ENCODE assay signal across 9 cellular contexts in the genomic region with DNA sequence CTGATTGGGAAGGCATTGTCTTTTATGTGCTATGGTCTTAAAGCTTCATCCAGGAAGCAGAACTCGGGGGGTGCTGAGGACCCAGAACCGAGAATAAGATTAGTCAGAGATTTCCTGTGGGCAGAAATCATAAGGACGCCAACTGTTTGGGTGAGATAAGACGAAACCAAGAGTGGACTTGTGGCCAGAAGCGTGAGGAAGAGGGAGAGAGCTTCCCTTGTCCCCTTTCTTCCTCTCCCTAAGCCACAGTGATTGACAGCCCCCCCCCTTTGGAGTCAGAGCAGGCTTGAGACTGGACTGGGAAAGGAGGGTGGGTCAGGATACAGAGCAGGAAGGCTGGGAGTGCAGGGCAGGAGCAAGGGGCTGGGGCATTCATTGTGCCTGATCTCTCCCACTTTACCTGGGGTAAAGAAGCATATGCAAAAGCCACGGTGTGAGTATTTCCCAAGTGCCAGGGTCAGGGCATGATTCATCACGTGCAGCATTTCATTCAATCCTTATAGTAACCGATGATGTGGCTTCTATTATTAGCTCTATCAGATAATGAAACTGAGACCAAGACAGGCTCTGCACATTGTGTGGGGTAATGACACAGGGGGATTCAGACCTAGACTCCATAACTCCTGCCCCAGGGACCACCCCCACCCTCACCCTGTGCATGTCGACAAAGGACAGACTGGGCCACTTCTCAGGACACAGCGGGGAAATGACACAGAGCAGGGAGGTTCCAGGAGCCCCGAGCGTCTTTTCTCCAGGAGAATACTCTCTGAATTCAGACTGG. TPM values are rescaled to one million over a fixed set of nuclear protein-coding genes. Genes with fewer than 3 reads are reported as not detected.
DNase-seq lines count a peak whose midpoint lies in the region; ATAC-seq and TF ChIP-seq lines count a peak whose summit lies in the region.
"Had no signal": no experiment of that assay in that cellular context is flagged by ENCODE, and none has a peak within 500 bp of the region (broad histone marks: within the 10 kb centered on the region; RNA-seq: fewer than 3 reads in every experiment).

No MANE protein-coding gene starts in this region.

- no peak for TF ChIP-seq CTCF in RWPE1 (conservative IDR thresholded peaks at IDR 0.05; ENCODE audit: low read depth)

- H3K27me3 ChIP-seq in CD4-positive, CD25-positive, alpha-beta regulatory T cell (ENCODE audit: control insufficient read depth, insufficient read depth, low read length) = no peaks in the 10 kb centered on the region
- H3K27me3 ChIP-seq: pancreas had no signal

- H3K4me3 ChIP-seq in CD4-positive, CD25-positive, alpha-beta regulatory T cell (ENCODE audit: low read depth, low read length) = no peak overlapping the region
- H3K4me3 ChIP-seq: pancreas had no signal

- H3K27ac Mint-ChIP-seq in CD4-positive, CD25-positive, alpha-beta regulatory T cell = peak overlapping the region in 2 of 3 donors; percentile 18 to 44

- ATAC-seq in CD4-positive, CD25-positive, alpha-beta regulatory T cell (ENCODE audit: low read depth in 2 of 2) = peak in 1 of 2 donors; percentile 10
- peak; percentile 48 for ATAC-seq in GM21717 (IDR thresholded peaks at IDR 0.05; ENCODE audit: unreplicated experiment)

- H3K9me3 ChIP-seq in CD4-positive, CD25-positive, alpha-beta regulatory T cell (ENCODE audit: control insufficient read depth in 2 of 2, low read length in 2 of 2) = no peaks in the 10 kb centered on the region
- H3K9me3 ChIP-seq: pancreas had no signal

- POLR2A ChIA-PET in RWPE1 (lab: Yijun Ruan, JAX; ENCODE audit: low non-redundant PET) = no interaction called here

- no peak overlapping the region for H3K4me3 Mint-ChIP-seq in CD4-positive, CD25-positive, alpha-beta regulatory T cell

- DNase-seq in CD4-positive, CD25-positive, alpha-beta regulatory T cell = no peak
- peak; percentile 73 for DNase-seq in RWPE1 (ENCODE audit: low spot score)
- peak; percentile 10 for DNase-seq in foreskin melanocyte
- DNase-seq in NAMALWA (ENCODE audit: low spot score) = no peak
- no peak for DNase-seq in NCI-H187 (lab: John Stamatoyannopoulos, UW)
- no peak for DNase-seq in NCI-H2081 (lab: John Stamatoyannopoulos, UW)
- no peak for DNase-seq in cortex of kidney (lab: John Stamatoyannopoulos, UW)
- DNase-seq: pancreas had no signal

- peaks cover 0 to 19% (median 9%) of the 10 kb centered on the region in 4 donors for H3K4me1 Mint-ChIP-seq in CD4-positive, CD25-positive, alpha-beta regulatory T cell

- H3K36me3 ChIP-seq in CD4-positive, CD25-positive, alpha-beta regulatory T cell (ENCODE audit: control insufficient read depth, insufficient read depth, low read length) = no peaks in the 10 kb centered on the region
- H3K36me3 ChIP-seq: pancreas had no signal

- H3K4me1 ChIP-seq in CD4-positive, CD25-positive, alpha-beta regulatory T cell (ENCODE audit: control insufficient read depth, insufficient read depth, low read length, poor library complexity, severe bottlenecking) = no peaks in the 10 kb centered on the region
- H3K4me1 ChIP-seq: pancreas had no signal

- H3K27ac ChIP-seq in CD4-positive, CD25-positive, alpha-beta regulatory T cell (ENCODE audit: insufficient read depth, low read length, poor library complexity, severe bottlenecking) = no peak overlapping the region
- H3K27ac ChIP-seq in RWPE1 = no peak overlapping the region
- H3K27ac ChIP-seq: pancreas had no signal

- no peaks in the 10 kb centered on the region for H3K9me3 Mint-ChIP-seq in CD4-positive, CD25-positive, alpha-beta regulatory T cell

- CTCF ChIA-PET in RWPE1 (lab: Yijun Ruan, JAX) = interaction anchor here (0.7 kb wide), 1 partner anchor 100 kb away, joined by 3 read pairs; no protein-coding TSS in a partner anchor

- peaks cover 4% of the 10 kb centered on the region for H3K27me3 Mint-ChIP-seq in CD4-positive, CD25-positive, alpha-beta regulatory T cell

- no peaks in the 10 kb centered on the region for H3K36me3 Mint-ChIP-seq in CD4-positive, CD25-positive, alpha-beta regulatory T cell

RNA-seq across cellular contexts. Expression of a gene that starts 3.0 kb away (rescaled TPM):
- not detected for total RNA-seq in CD4-positive, CD25-positive, alpha-beta regulatory T cell
- polyA plus RNA-seq in CD4-positive, CD25-positive, alpha-beta regulatory T cell = under 1 TPM in 2 of 4 donors, not detected in 2; 0.23 to 0.59 TPM

RNA-seq across cellular contexts. Expression of a gene that starts 49.4 kb away (rescaled TPM):
- 124 TPM for total RNA-seq in CD4-positive, CD25-positive, alpha-beta regulatory T cell
- polyA plus RNA-seq in CD4-positive, CD25-positive, alpha-beta regulatory T cell = 10 to 100 TPM; 18.1 to 26.3 (median 20.7) TPM

RNA-seq across cellular contexts. Expression of a gene that starts 56.6 kb away (rescaled TPM):
- total RNA-seq in CD4-positive, CD25-positive, alpha-beta regulatory T cell = not detected
- not detected for polyA plus RNA-seq in CD4-positive, CD25-positive, alpha-beta regulatory T cell
- total RNA-seq: pancreas had no signal
- polyA plus RNA-seq: pancreas had no signal

Comparison
In these comparisons a context has a peak if more than half of its experiments do, and no peak if none do; other contexts are left out.
1. DNase-seq: peak in RWPE1 (single experiment) and foreskin melanocyte (single experiment); none in CD4-positive, CD25-positive, alpha-beta regulatory T cell (0 of 3), NAMALWA (single experiment), NCI-H187 (0 of 2), NCI-H2081 (0 of 2) and cortex of kidney (single experiment).